1 cellular context compared by ENCODE assay signal in the genomic region with DNA sequence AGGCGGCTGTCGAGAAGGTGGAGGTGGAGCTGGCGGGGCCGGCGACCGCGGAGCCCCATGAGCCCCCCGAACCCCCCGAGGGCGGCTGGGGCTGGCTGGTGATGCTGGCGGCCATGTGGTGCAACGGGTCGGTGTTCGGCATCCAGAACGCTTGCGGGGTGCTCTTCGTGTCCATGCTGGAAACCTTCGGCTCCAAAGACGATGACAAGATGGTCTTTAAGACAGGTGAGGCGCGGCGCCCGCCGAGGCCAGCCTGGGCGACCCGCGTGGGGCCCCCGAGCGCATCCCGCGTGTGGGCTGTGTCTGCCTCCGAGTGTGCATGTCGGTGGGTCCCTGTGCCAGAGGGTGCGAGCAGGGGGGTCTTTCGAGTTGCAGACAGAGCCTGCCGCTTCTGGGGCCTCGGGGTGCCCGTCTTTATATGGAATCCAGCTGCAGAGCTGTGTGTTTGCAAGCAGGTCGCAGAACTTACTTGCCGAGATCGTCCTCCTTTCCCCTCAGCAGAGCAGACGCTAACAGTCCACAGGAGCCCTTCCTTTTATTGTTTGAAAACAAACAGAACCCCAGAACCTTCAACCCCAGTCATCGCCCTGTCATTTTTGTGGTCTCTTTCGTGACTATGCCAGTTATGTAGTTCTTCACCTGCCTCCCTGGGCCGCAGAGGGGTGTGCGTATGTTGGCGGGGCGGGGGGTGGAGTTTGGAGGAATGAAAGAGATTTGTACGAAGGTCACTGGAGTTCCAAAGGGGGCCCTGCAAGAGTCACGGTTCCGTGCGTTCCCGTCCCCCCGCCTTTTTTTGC.
TF ChIP-seq lines count a peak whose summit lies in the region.

No MANE protein-coding gene starts in this region.

TF ChIP-seq in A549, 52 proteins besides CTCF, POLR2A, EP300 and RAD21 (continued from another document):
- TF ChIP-seq, protein P1, sequence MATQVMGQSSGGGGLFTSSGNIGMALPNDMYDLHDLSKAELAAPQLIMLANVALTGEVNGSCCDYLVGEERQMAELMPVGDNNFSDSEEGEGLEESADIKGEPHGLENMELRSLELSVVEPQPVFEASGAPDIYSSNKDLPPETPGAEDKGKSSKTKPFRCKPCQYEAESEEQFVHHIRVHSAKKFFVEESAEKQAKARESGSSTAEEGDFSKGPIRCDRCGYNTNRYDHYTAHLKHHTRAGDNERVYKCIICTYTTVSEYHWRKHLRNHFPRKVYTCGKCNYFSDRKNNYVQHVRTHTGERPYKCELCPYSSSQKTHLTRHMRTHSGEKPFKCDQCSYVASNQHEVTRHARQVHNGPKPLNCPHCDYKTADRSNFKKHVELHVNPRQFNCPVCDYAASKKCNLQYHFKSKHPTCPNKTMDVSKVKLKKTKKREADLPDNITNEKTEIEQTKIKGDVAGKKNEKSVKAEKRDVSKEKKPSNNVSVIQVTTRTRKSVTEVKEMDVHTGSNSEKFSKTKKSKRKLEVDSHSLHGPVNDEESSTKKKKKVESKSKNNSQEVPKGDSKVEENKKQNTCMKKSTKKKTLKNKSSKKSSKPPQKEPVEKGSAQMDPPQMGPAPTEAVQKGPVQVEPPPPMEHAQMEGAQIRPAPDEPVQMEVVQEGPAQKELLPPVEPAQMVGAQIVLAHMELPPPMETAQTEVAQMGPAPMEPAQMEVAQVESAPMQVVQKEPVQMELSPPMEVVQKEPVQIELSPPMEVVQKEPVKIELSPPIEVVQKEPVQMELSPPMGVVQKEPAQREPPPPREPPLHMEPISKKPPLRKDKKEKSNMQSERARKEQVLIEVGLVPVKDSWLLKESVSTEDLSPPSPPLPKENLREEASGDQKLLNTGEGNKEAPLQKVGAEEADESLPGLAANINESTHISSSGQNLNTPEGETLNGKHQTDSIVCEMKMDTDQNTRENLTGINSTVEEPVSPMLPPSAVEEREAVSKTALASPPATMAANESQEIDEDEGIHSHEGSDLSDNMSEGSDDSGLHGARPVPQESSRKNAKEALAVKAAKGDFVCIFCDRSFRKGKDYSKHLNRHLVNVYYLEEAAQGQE (IDR thresholded peaks at IDR 0.05), result no peak
- TF ChIP-seq HEYL (CRISPR knock-in tag; IDR thresholded peaks at IDR 0.05), result no peak
- TF ChIP-seq EHMT2 (IDR thresholded peaks at IDR 0.05; ENCODE audit: low read depth), result no peak
- no peak for TF ChIP-seq EHF (CRISPR knock-in tag; IDR thresholded peaks at IDR 0.05)
